ENCODE assay signal across 1 cellular context in the genomic region with DNA sequence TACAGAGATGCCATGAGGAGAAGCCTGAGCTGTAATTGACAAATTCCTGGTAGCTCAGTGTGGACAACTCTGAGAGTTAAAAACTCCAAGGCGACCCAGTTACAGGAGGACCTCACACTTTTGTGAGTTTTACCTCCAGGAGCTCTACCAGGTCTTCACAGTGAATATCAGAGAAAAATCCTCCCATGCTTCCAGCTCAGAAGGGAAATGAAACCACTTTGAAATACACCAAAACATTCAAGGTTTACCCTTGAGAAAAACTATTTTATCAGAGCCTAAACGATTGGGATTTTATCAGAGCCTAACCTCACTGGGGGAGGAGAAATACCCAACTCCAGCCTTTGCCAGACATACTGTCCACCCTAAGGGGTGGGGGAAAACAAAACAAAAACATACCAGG.
TF ChIP-seq lines count a peak whose summit lies in the region.

No MANE protein-coding gene starts in this region.

TF ChIP-seq in GM12878, 131 proteins besides CTCF, POLR2A, EP300 and RAD21:
- TF ChIP-seq MEF2B (IDR thresholded peaks at IDR 0.05; ENCODE audit: partially characterized antibody, poor library complexity, severe bottlenecking) = no peak
- TF ChIP-seq SPI1 (IDR thresholded peaks at IDR 0.05; ENCODE audit: borderline replicate concordance, insufficient read depth, low read depth, low read length) = peak; percentile 76
- peak; percentile 59 for TF ChIP-seq RUNX3 (IDR thresholded peaks at IDR 0.05; ENCODE audit: low read length)
- TF ChIP-seq, protein P1, sequence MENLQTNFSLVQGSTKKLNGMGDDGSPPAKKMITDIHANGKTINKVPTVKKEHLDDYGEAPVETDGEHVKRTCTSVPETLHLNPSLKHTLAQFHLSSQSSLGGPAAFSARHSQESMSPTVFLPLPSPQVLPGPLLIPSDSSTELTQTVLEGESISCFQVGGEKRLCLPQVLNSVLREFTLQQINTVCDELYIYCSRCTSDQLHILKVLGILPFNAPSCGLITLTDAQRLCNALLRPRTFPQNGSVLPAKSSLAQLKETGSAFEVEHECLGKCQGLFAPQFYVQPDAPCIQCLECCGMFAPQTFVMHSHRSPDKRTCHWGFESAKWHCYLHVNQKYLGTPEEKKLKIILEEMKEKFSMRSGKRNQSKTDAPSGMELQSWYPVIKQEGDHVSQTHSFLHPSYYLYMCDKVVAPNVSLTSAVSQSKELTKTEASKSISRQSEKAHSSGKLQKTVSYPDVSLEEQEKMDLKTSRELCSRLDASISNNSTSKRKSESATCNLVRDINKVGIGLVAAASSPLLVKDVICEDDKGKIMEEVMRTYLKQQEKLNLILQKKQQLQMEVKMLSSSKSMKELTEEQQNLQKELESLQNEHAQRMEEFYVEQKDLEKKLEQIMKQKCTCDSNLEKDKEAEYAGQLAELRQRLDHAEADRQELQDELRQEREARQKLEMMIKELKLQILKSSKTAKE (IDR thresholded peaks at IDR 0.05; ENCODE audit: low read depth, poor library complexity, severe bottlenecking) = no peak
- TF ChIP-seq TARDBP (IDR thresholded peaks at IDR 0.05; ENCODE audit: borderline replicate concordance) = no peak
- TF ChIP-seq RAD51 (IDR thresholded peaks at IDR 0.05) = no peak
- no peak for TF ChIP-seq GABPA (IDR thresholded peaks at IDR 0.05; ENCODE audit: low read depth)
- TF ChIP-seq GATAD2B (conservative IDR thresholded peaks at IDR 0.05; ENCODE audit: low read depth) = no peak
TF ChIP-seq in GM12878: peak in this region for 2.
